ENCODE assay signal across 36 cellular contexts in genomic region chr18:7191736-7192135, GRCh38. TPM values are rescaled to one million over a fixed set of nuclear protein-coding genes. Genes with fewer than 3 reads are reported as not detected.
"Had no signal": no experiment of that assay in that cellular context is flagged by ENCODE, and none has a peak within 500 bp of the region (broad histone marks: within the 10 kb centered on the region; RNA-seq: fewer than 3 reads in every experiment).

No MANE protein-coding gene starts in this region.

- DNase-seq: naive thymus-derived CD4-positive, alpha-beta T cell; natural killer cell; occipital lobe; ovary; posterior cingulate gyrus; psoas muscle; right cardiac atrium; spleen; stimulated activated CD4-positive, alpha-beta T cell treated with anti-CD3 and anti-CD28 coated beads, Interleukin-12 subunit alpha, Interleukin-12 subunit beta, amount 100 ng/mL, for 4 hours; stimulated activated CD4-positive, alpha-beta T cell treated with anti-CD3 and anti-CD28 coated beads, Interleukin-1b, Interleukin-23, amount 100 ng/mL, for 48 hours; stimulated activated CD4-positive, alpha-beta T cell treated with anti-CD3 and anti-CD28 coated beads, Interleukin-4, amount 100 ng/mL, for 1 hour; stimulated activated CD4-positive, alpha-beta T cell treated with anti-CD3 and anti-CD28 coated beads, Interleukin-4, amount 100 ng/mL, for 4 hours; stimulated activated CD8-positive, alpha-beta memory T cell treated with anti-CD3 and anti-CD28 coated beads, Interleukin-4, amount 100 ng/mL, for 48 hours; stimulated activated naive CD4-positive, alpha-beta T cell; stimulated activated naive CD8-positive, alpha-beta T cell treated with anti-CD3 and anti-CD28 coated beads, Interleukin-15, amount 100 ng/mL, for 72 hours; stimulated activated naive CD8-positive, alpha-beta T cell treated with anti-CD3 and anti-CD28 coated beads, Interleukin-15, Interleukin-2, amounts not matched to agents 100 U/mL and 50 U/mL, for 24 hours; substantia nigra; testis; tibial artery; transverse colon; upper lobe of right lung had no signal

- H3K9me3 Mint-ChIP-seq: natural killer cell; nephron; neural progenitor cell; stimulated activated memory B cell treated with anti-CD40 and anti-IgM and Interleukin-4, amounts not matched to agents 10 μg/mL and 1 μg/mL and 100 μg/mL, for 72 hours; type B pancreatic cell had no signal

- H3K4me3 Mint-ChIP-seq: naive thymus-derived CD4-positive, alpha-beta T cell; natural killer cell; nephron; neural progenitor cell; stimulated activated memory B cell treated with anti-CD40 and anti-IgM and Interleukin-4, amounts not matched to agents 10 μg/mL and 1 μg/mL and 100 μg/mL, for 72 hours; stimulated activated naive CD8-positive, alpha-beta T cell treated with anti-CD3 and anti-CD28 coated beads, Interleukin-15, amount 100 ng/mL, for 72 hours; type B pancreatic cell had no signal

- ATAC-seq: naive thymus-derived CD4-positive, alpha-beta T cell; natural killer cell; psoas muscle; right cardiac atrium; sciatic nerve; stimulated activated memory B cell treated with anti-CD40 and anti-IgM and Interleukin-4, amounts not matched to agents 10 μg/mL and 1 μg/mL and 100 μg/mL, for 72 hours; stimulated activated naive CD8-positive, alpha-beta T cell treated with anti-CD3 and anti-CD28 coated beads, Interleukin-15, amount 100 ng/mL, for 72 hours; stimulated activated naive CD8-positive, alpha-beta T cell treated with anti-CD3 and anti-CD28 coated beads, Interleukin-15, Interleukin-2, amounts not matched to agents 100 U/mL and 50 U/mL, for 24 hours; upper lobe of right lung had no signal

- H3K27me3 ChIP-seq: neural progenitor cell, ovary, spleen, suprapubic skin, testis, tibial artery, transverse colon, upper lobe of right lung, vagina had no signal

- H3K4me2 ChIP-seq: neural progenitor cell, smooth muscle cell had no signal

- H3K4me1 ChIP-seq: neural progenitor cell, parathyroid adenoma, psoas muscle, spleen, suprapubic skin, tibial artery, transverse colon, upper lobe of right lung, vagina had no signal

- H3K9me3 ChIP-seq: ovary, psoas muscle, suprapubic skin, testis, tibial artery, transverse colon, upper lobe of right lung, vagina had no signal

- H2AFZ ChIP-seq: parathyroid adenoma had no signal

- H3K9ac ChIP-seq: neural progenitor cell, parathyroid adenoma had no signal

- H3K27ac Mint-ChIP-seq: naive thymus-derived CD4-positive, alpha-beta T cell; natural killer cell; nephron; progenitor cell of endocrine pancreas; stimulated activated memory B cell treated with anti-CD40 and anti-IgM and Interleukin-4, amounts not matched to agents 10 μg/mL and 1 μg/mL and 100 μg/mL, for 72 hours; stimulated activated naive CD8-positive, alpha-beta T cell treated with anti-CD3 and anti-CD28 coated beads, Interleukin-15, amount 100 ng/mL, for 72 hours; type B pancreatic cell had no signal

- H3K79me2 ChIP-seq: parathyroid adenoma had no signal

- H3K36me3 ChIP-seq: neural progenitor cell, ovary, spleen, suprapubic skin, tibial artery, transverse colon, upper lobe of right lung, vagina had no signal

- H3K27ac ChIP-seq: neural progenitor cell, ovary, parathyroid adenoma, psoas muscle, skin epidermis, spleen, suprapubic skin, testis, tibial artery, transverse colon, upper lobe of right lung, vagina had no signal

- H3K27me3 Mint-ChIP-seq: progenitor cell of endocrine pancreas; stimulated activated memory B cell treated with anti-CD40 and anti-IgM and Interleukin-4, amounts not matched to agents 10 μg/mL and 1 μg/mL and 100 μg/mL, for 72 hours; type B pancreatic cell had no signal

- H3K36me3 Mint-ChIP-seq: naive thymus-derived CD4-positive, alpha-beta T cell; natural killer cell; neural progenitor cell; stimulated activated memory B cell treated with anti-CD40 and anti-IgM and Interleukin-4, amounts not matched to agents 10 μg/mL and 1 μg/mL and 100 μg/mL, for 72 hours; type B pancreatic cell had no signal

- H3K4me3 ChIP-seq: neural progenitor cell, ovary, psoas muscle, skin epidermis, smooth muscle cell, spleen, suprapubic skin, testis, tibial artery, transverse colon, upper lobe of right lung, vagina had no signal

- H3K4me1 Mint-ChIP-seq: naive thymus-derived CD4-positive, alpha-beta T cell; natural killer cell; stimulated activated memory B cell treated with anti-CD40 and anti-IgM and Interleukin-4, amounts not matched to agents 10 μg/mL and 1 μg/mL and 100 μg/mL, for 72 hours; stimulated activated naive CD8-positive, alpha-beta T cell treated with anti-CD3 and anti-CD28 coated beads, Interleukin-15, amount 100 ng/mL, for 72 hours had no signal

RNA-seq across cellular contexts. Expression of gene LRRC30, which starts 39.2 kb away (rescaled TPM):
- total RNA-seq: naive thymus-derived CD4-positive, alpha-beta T cell; natural killer cell; occipital lobe; osteoblast; ovary; progenitor cell of endocrine pancreas; renal cortical epithelial cell; right cardiac atrium; sciatic nerve; smooth muscle cell; spleen; suprapubic skin; testis; transverse colon; upper lobe of right lung; vagina had no signal
- polyA plus RNA-seq: naive thymus-derived CD4-positive, alpha-beta T cell; neural cell; ovary; right cardiac atrium; smooth muscle cell; spleen; urinary bladder had no signal
